Comparison of ENCODE assay signal across 1 cellular context in the genomic region with DNA sequence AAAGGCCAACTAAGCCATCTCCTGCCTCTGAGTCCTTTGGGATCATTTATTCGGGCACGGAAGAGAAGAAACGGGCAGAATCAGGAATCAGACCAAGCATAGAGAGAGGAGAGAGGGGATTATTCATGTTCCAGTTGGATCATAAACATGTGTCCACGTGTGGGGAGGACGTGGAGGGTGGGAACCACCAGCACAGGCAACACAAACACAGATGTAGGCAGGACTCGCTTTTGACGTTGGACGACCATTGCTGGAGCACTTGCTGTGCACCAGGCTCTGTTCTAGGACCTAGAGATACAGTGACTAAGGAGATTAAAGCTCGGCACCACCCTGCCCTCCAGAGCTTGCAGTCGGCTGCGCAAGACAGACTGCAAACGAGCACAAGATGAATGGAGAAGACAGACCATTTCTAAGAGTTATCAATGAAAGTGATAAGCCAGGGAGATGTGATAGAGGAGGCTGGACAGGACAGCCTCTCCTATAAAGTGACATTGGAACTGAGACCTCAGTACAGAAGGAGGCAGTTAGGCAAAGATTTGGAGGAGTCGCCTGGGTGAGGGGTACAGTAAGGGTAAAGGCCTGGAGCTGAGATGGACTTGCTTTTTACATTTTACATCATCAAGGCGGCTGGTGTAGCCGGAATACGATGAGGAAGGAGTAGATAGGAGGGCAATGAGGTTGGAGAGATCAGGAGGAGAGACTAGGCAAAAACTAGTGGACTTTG.
TF ChIP-seq lines count a peak whose summit lies in the region.

No MANE protein-coding gene starts in this region.

TF ChIP-seq in liver, 16 proteins besides CTCF, POLR2A, EP300 and RAD21:
- TF ChIP-seq YY1 (IDR thresholded peaks at IDR 0.05) (no peak), HNF4A (conservative IDR thresholded peaks at IDR 0.05) (peak in 1 of 2 donors; percentile 9)
